Comparison of ENCODE assay signal across 13 cellular contexts in the genomic region with DNA sequence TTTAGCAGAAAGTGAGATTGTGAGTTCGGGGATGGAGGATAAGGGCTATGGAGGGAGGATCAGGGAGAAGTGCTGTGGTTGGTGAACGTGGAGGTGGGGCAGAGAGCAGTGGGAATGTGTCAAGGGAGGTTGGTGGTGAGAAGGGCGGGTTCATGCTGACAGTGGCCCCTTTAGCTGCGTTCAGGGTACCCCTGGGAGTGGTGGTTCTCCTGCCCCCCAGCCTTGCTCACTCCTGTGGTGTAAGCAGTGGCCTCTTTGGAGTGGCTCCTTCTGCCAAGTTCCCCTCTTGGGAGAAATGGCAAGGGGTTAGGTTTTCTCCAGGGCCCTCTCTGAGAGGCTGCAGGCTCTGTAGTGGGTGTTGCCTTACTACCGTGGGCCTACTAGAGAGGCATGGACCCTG. TPM values are rescaled to one million over a fixed set of nuclear protein-coding genes. Genes with fewer than 3 reads are reported as not detected.
A peak's percentile ranks its signal among the peaks of the same experiment; 100 is the strongest.
DNase-seq lines count a peak whose midpoint lies in the region; TF ChIP-seq lines count a peak whose summit lies in the region.
"Had no signal": no experiment of that assay in that cellular context is flagged by ENCODE, and none has a peak within 500 bp of the region (broad histone marks: within the 10 kb centered on the region; RNA-seq: fewer than 3 reads in every experiment).

No MANE protein-coding gene starts in this region.

- intact Hi-C loops in dorsolateral prefrontal cortex (cut with DNase I), result no loop called here
- intact Hi-C loops in posterior vena cava (cut with DNase I), result loop anchor here in 1 of 2 donors (10.0 kb wide), 1 partner anchor 260 kb away; no protein-coding TSS in a partner anchor

- peaks cover 0 to 10% (median 0%) of the 10 kb centered on the region in 45 donors for H3K27me3 ChIP-seq in dorsolateral prefrontal cortex

- peak overlapping the region in 44 of 59 donors; percentile 2 to 82 (median 58) for H3K27ac ChIP-seq in dorsolateral prefrontal cortex
- H3K27ac ChIP-seq: A549, BLaER1 had no signal

- no peak overlapping the region for H3K4me3 ChIP-seq in dorsolateral prefrontal cortex
- H3K4me3 ChIP-seq: A549, BLaER1, HAP-1 had no signal

- TF ChIP-seq CTCF in dorsolateral prefrontal cortex (IDR thresholded peaks at IDR 0.05 in 54 of 56, conservative IDR thresholded peaks at IDR 0.05 in 2 of 56; ENCODE audit: low read depth in 1 of 56, partially characterized antibody in 56 of 56), result no peak

- peak in 1 of 10 donors; percentile 25 for DNase-seq in dorsolateral prefrontal cortex
- peak; percentile 47 for DNase-seq in mesenteric fat pad (ENCODE audit: low spot score)
- peak; percentile 38 for DNase-seq in posterior vena cava (ENCODE audit: low spot score)
- no peak for DNase-seq in stimulated activated naive CD4-positive, alpha-beta T cell treated with Interleukin-2 at 50 U/mL for 16 hours (lab: John Stamatoyannopoulos, UW)
- no peak for DNase-seq in midbrain (lab: John Stamatoyannopoulos, UW)
- DNase-seq in AG20443 (ENCODE audit: low spot score), result no peak
- DNase-seq: Calu3; CD8-positive, alpha-beta T cell; DMS79 treated with DMSO at 0.1 percent for 48 hours; GF-D8 had no signal

RNA-seq across cellular contexts. Expression of a gene that starts 16.1 kb away (rescaled TPM):
- total RNA-seq in dorsolateral prefrontal cortex (100 to 1,000 TPM in 6 of 120 experiments, 10 to 100 TPM in 114; 45.3 to 136 (median 78.1) TPM), mesenteric fat pad (11.2 TPM), posterior vena cava (10 to 100 TPM; 10.6 to 11.4 TPM)

Comparison
In these comparisons a context has a peak if more than half of its experiments do, and no peak if none do; other contexts are left out.
1. DNase-seq: peak in mesenteric fat pad (single experiment) and posterior vena cava (single experiment); none in stimulated activated naive CD4-positive, alpha-beta T cell treated with Interleukin-2 at 50 U/mL for 16 hours (single experiment), midbrain (single experiment) and AG20443 (single experiment).